In the genomic region with DNA sequence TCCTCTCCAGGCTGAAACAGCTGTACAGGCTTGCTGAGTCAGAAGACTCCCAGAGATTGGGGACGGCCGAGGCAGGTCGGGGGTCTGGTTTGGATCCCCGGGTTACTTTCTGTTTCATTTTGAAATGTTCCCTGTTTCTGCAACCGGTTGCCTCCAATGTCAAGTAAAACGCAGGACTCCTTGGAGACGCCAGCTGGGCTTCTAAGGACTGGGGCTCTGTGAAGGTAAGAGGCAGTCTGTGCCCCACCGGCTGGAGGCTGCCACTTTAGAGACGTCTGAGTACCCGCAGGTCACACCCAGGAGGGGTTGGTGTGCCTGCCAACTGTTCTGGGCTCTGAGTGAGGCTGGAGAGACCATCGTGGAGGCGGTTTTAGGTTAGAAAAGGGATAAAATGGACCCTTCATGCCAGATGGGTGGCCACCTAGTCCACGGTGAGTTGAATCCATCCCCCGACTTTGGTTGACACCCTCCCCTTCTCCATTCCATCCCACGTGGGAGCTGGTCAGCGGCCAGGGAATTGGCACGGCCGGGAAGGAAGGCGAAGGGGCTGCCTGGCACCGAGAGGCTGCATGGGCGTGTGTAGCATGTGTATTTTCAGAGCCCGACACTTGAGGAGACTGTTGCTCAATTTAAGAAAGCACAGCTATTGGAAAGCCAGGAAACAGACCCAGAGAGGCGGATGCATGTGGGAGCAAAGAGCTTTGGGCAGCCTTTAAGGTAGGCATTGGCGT, we compare ENCODE assay signal across 8 cellular contexts.
DNase-seq lines count a peak whose midpoint lies in the region; ATAC-seq, FAIRE-seq and TF ChIP-seq lines count a peak whose summit lies in the region.

No MANE protein-coding gene starts in this region.

- 1% methylated on average over 24 of the region's 24 CpGs for WGBS in prostate gland

- no peaks in the 10 kb centered on the region for H3K27me3 ChIP-seq in prostate gland (replicated peaks; ENCODE audit: insufficient read depth)

- in situ Hi-C loops in ACHN (cut with HindIII; ENCODE audit: low pct_ligation_motif_present, low pct_unique_long_range_greater_than_20kb, low sequenced_read_pairs) (no loop called here), SK-MEL-5 (cut with HindIII; ENCODE audit: low pct_unique_long_range_greater_than_20kb, low sequenced_read_pairs) (no loop called here)

- intact Hi-C loops in prostate gland (cut with DNase I), result no loop called here

- TF ChIP-seq CTCF in prostate gland (IDR thresholded peaks at IDR 0.05), result no peak

- TF ChIP-seq POLR2A in H54 (IDR thresholded peaks at IDR 0.05; ENCODE audit: low read depth, low read length), result no peak
- TF ChIP-seq POLR2A in prostate gland (IDR thresholded peaks at IDR 0.05), result no peak

- H3K27ac ChIP-seq in prostate gland, result peak overlapping the region; percentile 7 to 74

- H3K36me3 ChIP-seq in prostate gland, result no peaks in the 10 kb centered on the region

- peak; percentile 67 for FAIRE-seq in H54 (lab: Jason Lieb, UNC)

- H3K9me3 ChIP-seq in prostate gland, result no peaks in the 10 kb centered on the region

- H3K4me1 ChIP-seq in prostate gland (replicated peaks), result no peaks in the 10 kb centered on the region

- H3K4me3 ChIP-seq in prostate gland, result peak overlapping the region; percentile 36 to 48

- DNase-seq in ACHN (peak; percentile 27), H54 (ENCODE audit: insufficient read length, low spot score) (peak; percentile 63), SK-MEL-5 (ENCODE audit: low read depth, low spot score) (peak; percentile 36), brain pericyte (ENCODE audit: low read depth, low spot score) (peak; percentile 20), hippocampal formation (lab: John Stamatoyannopoulos, UW) (peak; percentile 72 to 77), prostate gland (ENCODE audit: low spot score) (peak; percentile 32), COLO668 (lab: John Stamatoyannopoulos, UW; ENCODE audit: unreplicated experiment) (no peak)

- ATAC-seq in GM18520 (IDR thresholded peaks at IDR 0.05; ENCODE audit: unreplicated experiment), result no peak
